24 cellular contexts compared by ENCODE assay signal in the genomic region with DNA sequence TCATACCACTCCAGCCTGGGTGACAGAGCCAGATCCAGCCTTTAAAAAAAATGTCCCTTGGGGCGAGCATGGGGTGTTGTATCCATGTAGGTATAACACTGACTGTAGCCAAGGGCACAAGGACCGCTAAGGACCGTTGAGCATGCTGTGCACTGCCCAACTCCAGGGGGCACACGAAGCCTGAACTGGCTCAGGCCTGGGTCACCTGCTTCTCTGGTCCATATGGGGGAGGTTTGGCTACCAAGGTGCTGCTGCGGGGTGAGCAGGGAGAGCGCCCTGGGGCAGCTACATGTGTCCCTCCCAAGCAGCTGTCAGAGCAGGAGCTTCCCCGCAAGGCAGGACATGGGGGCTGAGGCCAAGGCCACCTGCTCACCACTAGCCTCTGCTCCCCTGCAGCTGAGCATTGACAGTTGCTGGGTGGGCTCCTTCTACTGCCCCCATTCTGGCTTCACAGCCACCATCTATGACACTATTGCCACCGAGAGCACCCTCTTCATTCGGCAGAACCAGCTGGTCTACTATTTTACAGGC. TPM values are rescaled to one million over a fixed set of nuclear protein-coding genes. Genes with fewer than 3 reads are reported as not detected.
DNase-seq lines count a peak whose midpoint lies in the region; ATAC-seq, FAIRE-seq and TF ChIP-seq lines count a peak whose summit lies in the region.
"Had no signal": no experiment of that assay in that cellular context is flagged by ENCODE, and none has a peak within 500 bp of the region (broad histone marks: within the 10 kb centered on the region; RNA-seq: fewer than 3 reads in every experiment).

No MANE protein-coding gene starts in this region.

- H3K27me3 ChIP-seq in BLaER1 = no peaks in the 10 kb centered on the region

- TF ChIP-seq RAD21 in A549 (conservative IDR thresholded peaks at IDR 0.05 in 1 of 2, IDR thresholded peaks at IDR 0.05 in 1 of 2) = no peak; a peak in 1 of 5 replicates

- POLR2A ChIA-PET in A549 (lab: Yijun Ruan, JAX) = interaction anchor here (0.9 to 2.1 kb wide), 2 partner anchors 10 to 22 kb away, joined by 4 to 7 read pairs; partner anchors contain the start of gene PSMD8

- WGBS in A549 (ENCODE audit: missing lambda C conversion rate) = 46% methylated on average over 9 of the region's 9 CpGs

- H3K4me1 ChIP-seq in A549 = no peaks in the 10 kb centered on the region
- H3K4me1 ChIP-seq in BLaER1 = peaks cover 17% of the 10 kb centered on the region
- H3K4me1 ChIP-seq: neural progenitor cell, tibial nerve had no signal

- FAIRE-seq in A549 (lab: Jason Lieb, UNC) = peak; percentile 7
- FAIRE-seq: GM18507 had no signal

- CTCF ChIA-PET in A549 (lab: Yijun Ruan, JAX) = interaction anchor here (0.6 to 3.0 kb wide), 13 partner anchors 9 to 449 kb away, joined by 3 to 16 read pairs (median 4); partner anchors contain the start of genes CATSPERG and FAM98C

- no peak for TF ChIP-seq EP300 in A549 (IDR thresholded peaks at IDR 0.05)

- no peaks in the 10 kb centered on the region for H3K36me3 ChIP-seq in BLaER1
- H3K36me3 ChIP-seq: neural progenitor cell, tibial nerve had no signal

- no peaks in the 10 kb centered on the region for H3K9me3 ChIP-seq in A549
- H3K9me3 ChIP-seq in BLaER1 = no peaks in the 10 kb centered on the region
- H3K9me3 ChIP-seq: tibial nerve had no signal

- H4K20me1 ChIP-seq in BLaER1 = no peaks in the 10 kb centered on the region

- no peak overlapping the region for H3K27ac ChIP-seq in A549
- peak overlapping the region; percentile 38; the same call in 1 of the 2 replicates for H3K27ac ChIP-seq in BLaER1
- H3K27ac ChIP-seq: neural progenitor cell, PC-9, tibial nerve had no signal

- TF ChIP-seq POLR2A in A549 (IDR thresholded peaks at IDR 0.05; ENCODE audit: low read length) = no peak

- H3K9ac ChIP-seq in BLaER1 = no peak overlapping the region
- H3K9ac ChIP-seq: neural progenitor cell had no signal

- H3K4me2 ChIP-seq in A549 (no peak overlapping the region), BLaER1 (peak overlapping the region; percentile 49)
- H3K4me2 ChIP-seq: neural progenitor cell, PC-9 had no signal

- H3K4me3 ChIP-seq in A549 = no peak overlapping the region
- no peak overlapping the region for H3K4me3 ChIP-seq in BLaER1
- H3K4me3 ChIP-seq: neural progenitor cell, PC-9, tibial nerve had no signal

- intact Hi-C loops in left colon (cut with DNase I, micrococcal nuclease) (no loop called here), posterior vena cava (cut with DNase I) (no loop called here)

- ATAC-seq in A549 (peak; percentile 61 to 64; a peak in 5 of 6 replicates), left colon (peak; percentile 17), GM18909 (IDR thresholded peaks at IDR 0.05; ENCODE audit: poor library complexity, unreplicated experiment) (no peak)
- ATAC-seq: left ventricle myocardium superior; stimulated activated effector memory CD8-positive, alpha-beta T cell treated with anti-CD3 and anti-CD28 coated beads, Interleukin-12 subunit alpha, Interleukin-12 subunit beta, amount 100 ng/mL, for 72 hours had no signal

- DNase-seq in A549 (ENCODE audit: low read depth in 1 of 2, low spot score in 1 of 2) = no peak
- peak; percentile 65 for DNase-seq in NCI-H69 (lab: John Stamatoyannopoulos, UW)
- DNase-seq in left colon = no peak
- no peak for DNase-seq in NCI-H1930 (lab: John Stamatoyannopoulos, UW)
- no peak for DNase-seq in posterior vena cava (ENCODE audit: low spot score)
- DNase-seq: activated CD4-positive, alpha-beta memory T cell treated with anti-CD3 and anti-CD28 coated beads for 36 hours; activated CD4-positive, alpha-beta T cell treated with anti-CD3 and anti-CD28 coated beads for 1 hour; activated CD8-positive, alpha-beta memory T cell treated with anti-CD3 and anti-CD28 coated beads, Interleukin-2, amount 50 U/mL, for 48 hours; activated naive CD4-positive, alpha-beta T cell treated with anti-CD3 and anti-CD28 coated beads for 36 hours; central memory CD4-positive, alpha-beta T cell; HCEC 1CT; islet precursor cell; Karpas-422; left ventricle myocardium superior; NCI-H510A; PC-9; Right ventricle myocardium superior had no signal

- no peak for TF ChIP-seq CTCF in A549 (IDR thresholded peaks at IDR 0.05)

TF ChIP-seq in A549, 52 proteins besides CTCF, POLR2A, EP300 and RAD21:
- TF ChIP-seq MAZ (IDR thresholded peaks at IDR 0.05; ENCODE audit: borderline replicate concordance, low read depth, low read length) (no peak), PBX3 (IDR thresholded peaks at IDR 0.05) (no peak), ZSCAN20 (CRISPR knock-in tag; IDR thresholded peaks at IDR 0.05) (no peak), ELK1 (IDR thresholded peaks at IDR 0.05; ENCODE audit: low read depth, low read length) (no peak), HDAC2 (IDR thresholded peaks at IDR 0.05) (no peak), FOSL2 (IDR thresholded peaks at IDR 0.05) (no peak), FOSL2 (CRISPR knock-in tag; IDR thresholded peaks at IDR 0.05) (no peak), FOSB (CRISPR knock-in tag; IDR thresholded peaks at IDR 0.05) (no peak), ZNF302 (CRISPR knock-in tag; IDR thresholded peaks at IDR 0.05) (no peak), NR3C1 (IDR thresholded peaks at IDR 0.05) (no peak), JUN (IDR thresholded peaks at IDR 0.05) (no peak), ESRRA (IDR thresholded peaks at IDR 0.05; ENCODE audit: borderline replicate concordance, low read length) (no peak)

RNA-seq across cellular contexts. Expression of gene CATSPERG, which starts 16.3 kb away (rescaled TPM):
- polyA plus RNA-seq in A549 (2011; rRNA removed) (1.4 and 1.7 TPM in 2 replicates), A549 (2017; fragmentation: RNase III; extraction: RNeasy Plus Mini Kit Qiagen cat#74134 plus additional on column Dnase treatment) (0.62 to 1.4 TPM (median 0.80 TPM) in 3 replicates)
- 0.89 and 0.96 TPM in 2 replicates for polyA plus RNA-seq in A549 (2012; cell fraction: cytosol; rRNA removed)
- polyA plus RNA-seq in A549 (2012; cell fraction: nucleus; rRNA removed) = 3.0 and 4.6 TPM in 2 replicates
- polyA minus RNA-seq in A549 (2011; rRNA and poly(A)+ RNA removed) = 3.0 and 3.4 TPM in 2 replicates
- total RNA-seq in left colon (1 to 10 TPM; 6.7 to 8.5 TPM), posterior vena cava (1 to 10 TPM; 2.3 to 4.0 TPM)

RNA-seq across cellular contexts. Expression of gene PSMD8, which starts 22.4 kb away (rescaled TPM):
- 437 and 469 TPM in 2 replicates for polyA plus RNA-seq in A549 (2011; rRNA removed)
- 941 and 1,147 TPM in 2 replicates for polyA plus RNA-seq in A549 (2012; cell fraction: cytosol; rRNA removed)
- polyA plus RNA-seq in A549 (2012; cell fraction: nucleus; rRNA removed) = 541 and 764 TPM in 2 replicates
- polyA plus RNA-seq in A549 (2017; fragmentation: RNase III; extraction: RNeasy Plus Mini Kit Qiagen cat#74134 plus additional on column Dnase treatment) = 456 to 462 TPM (median 458 TPM) in 3 replicates
- 402 and 496 TPM in 2 replicates for polyA minus RNA-seq in A549 (2011; rRNA and poly(A)+ RNA removed)
- total RNA-seq in left colon = 100 to 1,000 TPM; 129 to 136 TPM
- 100 to 1,000 TPM; 121 to 139 TPM for total RNA-seq in posterior vena cava

RNA-seq across cellular contexts. Expression of gene KCNK6, which starts 32.3 kb away (rescaled TPM):
- polyA plus RNA-seq in A549 (2011; rRNA removed) = 2.8 and 3.8 TPM in 2 replicates
- 1.4 and 2.6 TPM in 2 replicates for polyA plus RNA-seq in A549 (2012; cell fraction: cytosol; rRNA removed)
- polyA plus RNA-seq in A549 (2012; cell fraction: nucleus; rRNA removed) = 2.2 and 3.9 TPM in 2 replicates
- 2.4 to 2.8 TPM (median 2.4 TPM) in 3 replicates for polyA plus RNA-seq in A549 (2017; fragmentation: RNase III; extraction: RNeasy Plus Mini Kit Qiagen cat#74134 plus additional on column Dnase treatment)
- 1.4 and 2.1 TPM in 2 replicates for polyA minus RNA-seq in A549 (2011; rRNA and poly(A)+ RNA removed)
- total RNA-seq in left colon = 10 to 100 TPM; 27.2 to 32.7 TPM
- total RNA-seq in posterior vena cava = 10 to 100 TPM; 10.2 to 14.5 TPM

RNA-seq across cellular contexts. Expression of gene GGN, which starts 35.9 kb away (rescaled TPM):
- polyA plus RNA-seq in A549 (2011; rRNA removed) (not detected in 2 replicates), A549 (2017; fragmentation: RNase III; extraction: RNeasy Plus Mini Kit Qiagen cat#74134 plus additional on column Dnase treatment) (0.33 to 0.66 TPM (median 0.46 TPM) in 3 replicates)
- polyA plus RNA-seq in A549 (2012; cell fraction: cytosol; rRNA removed) = 0.08 and 0.22 TPM in 2 replicates
- polyA plus RNA-seq in A549 (2012; cell fraction: nucleus; rRNA removed) = 0.11 and 0.23 TPM in 2 replicates
- polyA minus RNA-seq in A549 (2011; rRNA and poly(A)+ RNA removed) = not detected in 2 replicates
- total RNA-seq in left colon (under 1 TPM in 1 of 2 donors, not detected in 1; 0.37 TPM), posterior vena cava (1 to 10 TPM in 1 of 2 donors, under 1 TPM in 1; 0.51 to 2.2 TPM)
- total RNA-seq: Daoy, tibial nerve had no signal

RNA-seq across cellular contexts. Expression of gene YIF1B, which starts 36.2 kb away (rescaled TPM):
- polyA plus RNA-seq in A549 (2011; rRNA removed) = 75.5 and 88.1 TPM in 2 replicates
- polyA plus RNA-seq in A549 (2012; cell fraction: cytosol; rRNA removed) = 225 and 320 TPM in 2 replicates
- 303 and 382 TPM in 2 replicates for polyA plus RNA-seq in A549 (2012; cell fraction: nucleus; rRNA removed)
- polyA plus RNA-seq in A549 (2017; fragmentation: RNase III; extraction: RNeasy Plus Mini Kit Qiagen cat#74134 plus additional on column Dnase treatment) = 87.5 to 104 TPM (median 100 TPM) in 3 replicates
- 75.2 and 83.9 TPM in 2 replicates for polyA minus RNA-seq in A549 (2011; rRNA and poly(A)+ RNA removed)
- total RNA-seq in left colon = 10 to 100 TPM; 24.1 to 27.6 TPM
- 10 to 100 TPM; 16.5 to 23.2 TPM for total RNA-seq in posterior vena cava
